ENCODE assay signal across 31 cellular contexts in the genomic region with DNA sequence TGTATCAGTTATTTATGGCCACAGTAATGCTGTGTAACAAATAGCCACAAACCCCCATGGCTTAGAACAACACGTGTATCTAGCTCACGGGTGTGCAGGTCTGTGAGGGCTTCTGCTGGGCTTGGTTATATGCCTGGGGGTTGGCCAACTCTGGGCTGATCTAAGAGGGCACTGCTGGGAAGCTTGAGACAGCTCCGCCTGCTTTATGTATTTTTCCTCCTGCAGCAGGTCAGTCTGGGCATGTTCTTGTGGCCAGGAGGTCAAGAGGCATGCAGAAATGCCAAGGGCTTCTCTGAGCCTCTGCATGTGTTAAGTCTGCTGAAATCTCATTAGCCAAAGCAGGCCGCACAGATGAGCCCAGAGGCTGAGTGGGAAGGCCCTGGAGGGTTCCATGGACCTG.
"Had no signal": no experiment of that assay in that cellular context is flagged by ENCODE, and none has a peak within 500 bp of the region (broad histone marks: within the 10 kb centered on the region; RNA-seq: fewer than 3 reads in every experiment).

No MANE protein-coding gene starts in this region.

- ATAC-seq: activated CD8-positive, alpha-beta T cell treated with anti-CD3 and anti-CD28 coated beads for 36 hours; activated T-cell treated with anti-CD3 and anti-CD28 coated beads, Interleukin-2, amount 50 U/mL, for 72 hours; activated T-helper 17 cell treated with anti-CD3 and anti-CD28 coated beads, Interleukin-2, amount 50 U/mL, for 72 hours; PC-3 had no signal

- H3K27me3 ChIP-seq: brain microvascular endothelial cell, Peyer's patch, SJSA1 had no signal

- FAIRE-seq: TTC549 had no signal

- H3K4me3 ChIP-seq: Peyer's patch, SJSA1 had no signal

- H3K4me1 ChIP-seq: Peyer's patch had no signal

- H3K9ac ChIP-seq: SK-N-SH had no signal

- H3K4me2 ChIP-seq: SK-N-SH had no signal

- H3K9me3 ChIP-seq: Peyer's patch, SJSA1, SK-N-SH had no signal

- DNase-seq: activated CD4-positive, alpha-beta T cell treated with anti-CD3 and anti-CD28 coated beads, Interleukin-2, amount 10 ng/mL, durations not matched to agents 24 days and 14 days; activated CD4-positive, alpha-beta T cell treated with anti-CD3 and anti-CD28 coated beads, Interleukin-2, amount 50 U/mL, for 4 hours; activated CD8-positive, alpha-beta T cell treated with anti-CD3 and anti-CD28 coated beads for 36 hours; activated effector memory CD4-positive, alpha-beta T cell treated with anti-CD3 and anti-CD28 coated beads, Interleukin-2, amount 50 U/mL, for 16 hours; activated naive CD4-positive, alpha-beta T cell; activated naive CD4-positive, alpha-beta T cell treated with anti-CD3 and anti-CD28 coated beads, Interleukin-2, amount 50 U/mL, for 16 hours; activated naive CD8-positive, alpha-beta T cell treated with anti-CD3 and anti-CD28 coated beads for 36 hours; activated T-cell treated with anti-CD3 and anti-CD28 coated beads, Interleukin-2, amount 50 U/mL, for 1 hour; activated T-cell treated with anti-CD3 and anti-CD28 coated beads, Interleukin-2, amount 50 U/mL, for 72 hours; amniotic stem cell; aorta; brain microvascular endothelial cell; central memory CD4-positive, alpha-beta T cell; NCI-H1105; NCI-H1417 treated with DMSO at 0.1 percent for 48 hours; NCI-H187 treated with DMSO at 0.1 percent for 48 hours; NCI-H2081; NCI-H2171 treated with DMSO at 0.1 percent for 48 hours; NCI-H2227 treated with DMSO at 0.1 percent for 48 hours; NCI-H446; NCI-H510A treated with DMSO at 0.1 percent for 48 hours; NCI-H526 treated with DMSO at 0.1 percent for 48 hours; NK-92 treated with Interleukin-12 subunit alpha and Interleukin-12 subunit beta, amount 100 ng/mL, for 24 hours; PC-3; Peyer's patch; RPMI8226; SHP77 treated with DMSO at 0.1 percent for 48 hours; SK-N-SH had no signal

- H3K36me3 ChIP-seq: brain microvascular endothelial cell, Peyer's patch, SJSA1 had no signal

- H3K27ac ChIP-seq: brain microvascular endothelial cell, Peyer's patch, SJSA1 had no signal
